Comparison of ENCODE assay signal across 2 cellular contexts in the genomic region with DNA sequence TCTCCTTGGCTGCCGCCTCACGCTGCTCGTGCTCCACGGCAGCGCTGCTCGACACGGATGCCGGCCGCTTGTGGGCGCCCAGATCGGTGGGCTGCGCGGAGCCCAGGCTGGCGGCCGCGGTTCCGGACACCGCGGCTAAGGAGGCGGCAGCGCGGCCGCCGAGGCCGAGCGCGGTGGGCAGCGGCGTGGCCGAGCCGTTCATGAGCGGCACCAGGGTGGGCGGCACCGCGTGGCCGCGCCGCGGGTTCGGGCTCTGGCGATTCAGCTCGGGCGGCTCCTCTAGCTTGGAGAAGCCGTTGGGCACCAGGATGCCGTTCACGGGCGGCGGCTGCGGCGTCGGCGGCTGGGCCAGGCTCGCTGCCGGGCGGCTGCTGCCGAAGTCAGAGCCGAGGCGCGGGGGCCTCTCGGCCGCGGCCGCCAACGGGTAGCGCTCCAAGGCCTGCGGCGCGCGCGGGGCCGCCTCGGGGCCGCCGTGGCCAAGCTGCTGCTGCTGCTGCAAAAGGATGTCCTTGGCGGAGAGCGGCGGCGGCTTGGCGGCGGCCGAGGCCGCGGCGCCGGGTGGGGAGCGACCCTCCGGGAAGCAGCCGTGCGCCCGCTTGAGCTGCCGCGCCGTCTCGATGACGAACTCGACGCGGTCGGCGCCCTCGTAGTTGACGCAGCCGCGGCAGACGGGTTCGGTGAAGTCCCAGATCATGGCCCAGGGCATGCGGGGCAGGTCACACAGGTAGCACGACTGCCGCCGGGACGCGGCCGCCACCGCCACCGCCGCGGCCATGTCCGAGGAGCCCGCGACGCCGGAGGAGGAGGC.
TF ChIP-seq lines count a peak whose summit lies in the region.

No MANE protein-coding gene starts in this region.

TF ChIP-seq in HEK293, 187 proteins besides CTCF, POLR2A, EP300 and RAD21 (continued from another document and continues in another):
- TF ChIP-seq, protein P1, sequence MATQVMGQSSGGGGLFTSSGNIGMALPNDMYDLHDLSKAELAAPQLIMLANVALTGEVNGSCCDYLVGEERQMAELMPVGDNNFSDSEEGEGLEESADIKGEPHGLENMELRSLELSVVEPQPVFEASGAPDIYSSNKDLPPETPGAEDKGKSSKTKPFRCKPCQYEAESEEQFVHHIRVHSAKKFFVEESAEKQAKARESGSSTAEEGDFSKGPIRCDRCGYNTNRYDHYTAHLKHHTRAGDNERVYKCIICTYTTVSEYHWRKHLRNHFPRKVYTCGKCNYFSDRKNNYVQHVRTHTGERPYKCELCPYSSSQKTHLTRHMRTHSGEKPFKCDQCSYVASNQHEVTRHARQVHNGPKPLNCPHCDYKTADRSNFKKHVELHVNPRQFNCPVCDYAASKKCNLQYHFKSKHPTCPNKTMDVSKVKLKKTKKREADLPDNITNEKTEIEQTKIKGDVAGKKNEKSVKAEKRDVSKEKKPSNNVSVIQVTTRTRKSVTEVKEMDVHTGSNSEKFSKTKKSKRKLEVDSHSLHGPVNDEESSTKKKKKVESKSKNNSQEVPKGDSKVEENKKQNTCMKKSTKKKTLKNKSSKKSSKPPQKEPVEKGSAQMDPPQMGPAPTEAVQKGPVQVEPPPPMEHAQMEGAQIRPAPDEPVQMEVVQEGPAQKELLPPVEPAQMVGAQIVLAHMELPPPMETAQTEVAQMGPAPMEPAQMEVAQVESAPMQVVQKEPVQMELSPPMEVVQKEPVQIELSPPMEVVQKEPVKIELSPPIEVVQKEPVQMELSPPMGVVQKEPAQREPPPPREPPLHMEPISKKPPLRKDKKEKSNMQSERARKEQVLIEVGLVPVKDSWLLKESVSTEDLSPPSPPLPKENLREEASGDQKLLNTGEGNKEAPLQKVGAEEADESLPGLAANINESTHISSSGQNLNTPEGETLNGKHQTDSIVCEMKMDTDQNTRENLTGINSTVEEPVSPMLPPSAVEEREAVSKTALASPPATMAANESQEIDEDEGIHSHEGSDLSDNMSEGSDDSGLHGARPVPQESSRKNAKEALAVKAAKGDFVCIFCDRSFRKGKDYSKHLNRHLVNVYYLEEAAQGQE (tag by site-specific recombination; IDR thresholded peaks at IDR 0.05): no peak
- TF ChIP-seq, protein P2, sequence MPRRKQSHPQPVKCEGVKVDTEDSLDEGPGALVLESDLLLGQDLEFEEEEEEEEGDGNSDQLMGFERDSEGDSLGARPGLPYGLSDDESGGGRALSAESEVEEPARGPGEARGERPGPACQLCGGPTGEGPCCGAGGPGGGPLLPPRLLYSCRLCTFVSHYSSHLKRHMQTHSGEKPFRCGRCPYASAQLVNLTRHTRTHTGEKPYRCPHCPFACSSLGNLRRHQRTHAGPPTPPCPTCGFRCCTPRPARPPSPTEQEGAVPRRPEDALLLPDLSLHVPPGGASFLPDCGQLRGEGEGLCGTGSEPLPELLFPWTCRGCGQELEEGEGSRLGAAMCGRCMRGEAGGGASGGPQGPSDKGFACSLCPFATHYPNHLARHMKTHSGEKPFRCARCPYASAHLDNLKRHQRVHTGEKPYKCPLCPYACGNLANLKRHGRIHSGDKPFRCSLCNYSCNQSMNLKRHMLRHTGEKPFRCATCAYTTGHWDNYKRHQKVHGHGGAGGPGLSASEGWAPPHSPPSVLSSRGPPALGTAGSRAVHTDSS (tag by site-specific recombination; IDR thresholded peaks at IDR 0.05): peak; percentile 41; the same call in 1 of the 2 replicates
- peak; percentile 53; the same call in 1 of the 2 replicates for TF ChIP-seq YY2 (tag by site-specific recombination; IDR thresholded peaks at IDR 0.05)
- no peak for TF ChIP-seq ZNF175 (tag by site-specific recombination; IDR thresholded peaks at IDR 0.05)
- no peak for TF ChIP-seq ZNF169 (tag by site-specific recombination; IDR thresholded peaks at IDR 0.05)
- TF ChIP-seq OSR2 (tag by site-specific recombination; IDR thresholded peaks at IDR 0.05): no peak
- TF ChIP-seq PRDM1 (tag by site-specific recombination; IDR thresholded peaks at IDR 0.05): no peak
- no peak for TF ChIP-seq GLI4 (tag by site-specific recombination; IDR thresholded peaks at IDR 0.05)
- TF ChIP-seq REPIN1 (tag by site-specific recombination; IDR thresholded peaks at IDR 0.05; ENCODE audit: low read depth): no peak
- no peak for TF ChIP-seq KLF16 (tag by site-specific recombination; IDR thresholded peaks at IDR 0.05)
- no peak for TF ChIP-seq ZNF184 (tag by site-specific recombination; IDR thresholded peaks at IDR 0.05)
- TF ChIP-seq ZNF623 (tag by site-specific recombination; IDR thresholded peaks at IDR 0.05): no peak
- TF ChIP-seq SP3 (tag by site-specific recombination; IDR thresholded peaks at IDR 0.05): no peak
- TF ChIP-seq ZNF121 (tag by site-specific recombination; IDR thresholded peaks at IDR 0.05): 0 out of 2 replicates have a peak, but pooled peaks have one; percentile 6
- TF ChIP-seq ZFP37 (tag by site-specific recombination; IDR thresholded peaks at IDR 0.05): no peak
- TF ChIP-seq, protein P3, sequence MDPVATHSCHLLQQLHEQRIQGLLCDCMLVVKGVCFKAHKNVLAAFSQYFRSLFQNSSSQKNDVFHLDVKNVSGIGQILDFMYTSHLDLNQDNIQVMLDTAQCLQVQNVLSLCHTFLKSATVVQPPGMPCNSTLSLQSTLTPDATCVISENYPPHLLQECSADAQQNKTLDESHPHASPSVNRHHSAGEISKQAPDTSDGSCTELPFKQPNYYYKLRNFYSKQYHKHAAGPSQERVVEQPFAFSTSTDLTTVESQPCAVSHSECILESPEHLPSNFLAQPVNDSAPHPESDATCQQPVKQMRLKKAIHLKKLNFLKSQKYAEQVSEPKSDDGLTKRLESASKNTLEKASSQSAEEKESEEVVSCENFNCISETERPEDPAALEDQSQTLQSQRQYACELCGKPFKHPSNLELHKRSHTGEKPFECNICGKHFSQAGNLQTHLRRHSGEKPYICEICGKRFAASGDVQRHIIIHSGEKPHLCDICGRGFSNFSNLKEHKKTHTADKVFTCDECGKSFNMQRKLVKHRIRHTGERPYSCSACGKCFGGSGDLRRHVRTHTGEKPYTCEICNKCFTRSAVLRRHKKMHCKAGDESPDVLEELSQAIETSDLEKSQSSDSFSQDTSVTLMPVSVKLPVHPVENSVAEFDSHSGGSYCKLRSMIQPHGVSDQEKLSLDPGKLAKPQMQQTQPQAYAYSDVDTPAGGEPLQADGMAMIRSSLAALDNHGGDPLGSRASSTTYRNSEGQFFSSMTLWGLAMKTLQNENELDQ (tag by site-specific recombination; IDR thresholded peaks at IDR 0.05; ENCODE audit: low read depth): no peak
- no peak for TF ChIP-seq TRIM28 (IDR thresholded peaks at IDR 0.05; ENCODE audit: borderline replicate concordance, low read length)
- TF ChIP-seq GFI1B (tag by site-specific recombination; IDR thresholded peaks at IDR 0.05): no peak
- TF ChIP-seq ZNF664 (tag by site-specific recombination; IDR thresholded peaks at IDR 0.05): no peak
- TF ChIP-seq ZXDB (tag by site-specific recombination; IDR thresholded peaks at IDR 0.05): no peak
- 0 out of 2 replicates have a peak, but pooled peaks have one; percentile 16 for TF ChIP-seq SP2 (tag by site-specific recombination; IDR thresholded peaks at IDR 0.05)
- TF ChIP-seq ZNF629 (tag by site-specific recombination; IDR thresholded peaks at IDR 0.05): no peak
- TF ChIP-seq YY1 (tag by site-specific recombination; IDR thresholded peaks at IDR 0.05): peak; percentile 71
- TF ChIP-seq ZNF654 (tag by site-specific recombination; IDR thresholded peaks at IDR 0.05; ENCODE audit: low read depth): no peak
- no peak for TF ChIP-seq ZNF514 (tag by site-specific recombination; IDR thresholded peaks at IDR 0.05)
- peak; percentile 48; the same call in 1 of the 2 replicates for TF ChIP-seq ZEB2 (tag by site-specific recombination; IDR thresholded peaks at IDR 0.05)

TF ChIP-seq in HepG2, 621 proteins besides CTCF, POLR2A, EP300 and RAD21 (continued from another document and continues in another):
- TF ChIP-seq, protein P4, sequence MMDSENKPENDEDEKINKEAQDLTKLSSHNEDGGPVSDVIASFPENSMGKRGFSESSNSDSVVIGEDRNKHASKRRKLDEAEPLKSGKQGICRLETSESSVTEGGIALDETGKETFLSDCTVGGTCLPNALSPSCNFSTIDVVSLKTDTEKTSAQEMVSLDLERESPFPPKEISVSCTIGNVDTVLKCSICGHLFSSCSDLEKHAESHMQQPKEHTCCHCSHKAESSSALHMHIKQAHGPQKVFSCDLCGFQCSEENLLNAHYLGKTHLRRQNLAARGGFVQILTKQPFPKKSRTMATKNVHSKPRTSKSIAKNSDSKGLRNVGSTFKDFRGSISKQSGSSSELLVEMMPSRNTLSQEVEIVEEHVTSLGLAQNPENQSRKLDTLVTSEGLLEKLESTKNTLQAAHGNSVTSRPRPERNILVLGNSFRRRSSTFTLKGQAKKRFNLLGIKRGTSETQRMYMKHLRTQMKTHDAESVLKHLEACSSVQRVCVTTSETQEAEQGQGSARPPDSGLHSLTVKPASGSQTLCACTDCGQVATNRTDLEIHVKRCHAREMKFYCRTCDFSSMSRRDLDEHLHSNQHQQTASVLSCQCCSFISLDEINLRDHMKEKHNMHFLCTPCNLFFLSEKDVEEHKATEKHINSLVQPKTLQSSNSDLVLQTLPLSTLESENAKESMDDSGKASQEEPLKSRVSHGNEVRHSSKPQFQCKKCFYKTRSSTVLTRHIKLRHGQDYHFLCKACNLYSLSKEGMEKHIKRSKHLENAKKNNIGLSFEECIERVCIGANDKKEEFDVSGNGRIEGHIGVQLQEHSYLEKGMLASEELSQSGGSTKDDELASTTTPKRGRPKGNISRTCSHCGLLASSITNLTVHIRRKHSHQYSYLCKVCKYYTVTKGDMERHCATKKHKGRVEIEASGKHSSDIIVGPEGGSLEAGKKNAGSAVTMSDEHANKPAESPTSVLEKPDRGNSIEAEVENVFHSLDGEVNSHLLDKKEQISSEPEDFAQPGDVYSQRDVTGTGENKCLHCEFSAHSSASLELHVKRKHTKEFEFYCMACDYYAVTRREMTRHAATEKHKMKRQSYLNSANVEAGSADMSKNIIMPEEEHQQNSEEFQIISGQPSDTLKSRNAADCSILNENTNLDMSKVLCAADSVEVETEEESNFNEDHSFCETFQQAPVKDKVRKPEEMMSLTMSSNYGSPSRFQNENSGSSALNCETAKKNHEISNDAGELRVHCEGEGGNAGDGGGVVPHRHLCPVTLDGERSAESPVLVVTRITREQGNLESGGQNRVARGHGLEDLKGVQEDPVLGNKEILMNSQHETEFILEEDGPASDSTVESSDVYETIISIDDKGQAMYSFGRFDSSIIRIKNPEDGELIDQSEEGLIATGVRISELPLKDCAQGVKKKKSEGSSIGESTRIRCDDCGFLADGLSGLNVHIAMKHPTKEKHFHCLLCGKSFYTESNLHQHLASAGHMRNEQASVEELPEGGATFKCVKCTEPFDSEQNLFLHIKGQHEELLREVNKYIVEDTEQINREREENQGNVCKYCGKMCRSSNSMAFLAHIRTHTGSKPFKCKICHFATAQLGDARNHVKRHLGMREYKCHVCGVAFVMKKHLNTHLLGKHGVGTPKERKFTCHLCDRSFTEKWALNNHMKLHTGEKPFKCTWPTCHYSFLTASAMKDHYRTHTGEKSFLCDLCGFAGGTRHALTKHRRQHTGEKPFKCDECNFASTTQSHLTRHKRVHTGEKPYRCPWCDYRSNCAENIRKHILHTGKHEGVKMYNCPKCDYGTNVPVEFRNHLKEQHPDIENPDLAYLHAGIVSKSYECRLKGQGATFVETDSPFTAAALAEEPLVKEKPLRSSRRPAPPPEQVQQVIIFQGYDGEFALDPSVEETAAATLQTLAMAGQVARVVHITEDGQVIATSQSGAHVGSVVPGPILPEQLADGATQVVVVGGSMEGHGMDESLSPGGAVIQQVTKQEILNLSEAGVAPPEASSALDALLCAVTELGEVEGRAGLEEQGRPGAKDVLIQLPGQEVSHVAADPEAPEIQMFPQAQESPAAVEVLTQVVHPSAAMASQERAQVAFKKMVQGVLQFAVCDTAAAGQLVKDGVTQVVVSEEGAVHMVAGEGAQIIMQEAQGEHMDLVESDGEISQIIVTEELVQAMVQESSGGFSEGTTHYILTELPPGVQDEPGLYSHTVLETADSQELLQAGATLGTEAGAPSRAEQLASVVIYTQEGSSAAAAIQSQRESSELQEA (CRISPR knock-in tag; IDR thresholded peaks at IDR 0.05; ENCODE audit: not compliant biosample characterization): no peak
- TF ChIP-seq ZNF451 (CRISPR knock-in tag; IDR thresholded peaks at IDR 0.05): no peak
- TF ChIP-seq NRL (CRISPR knock-in tag; IDR thresholded peaks at IDR 0.05; ENCODE audit: borderline replicate concordance): no peak
- TF ChIP-seq, protein P5, sequence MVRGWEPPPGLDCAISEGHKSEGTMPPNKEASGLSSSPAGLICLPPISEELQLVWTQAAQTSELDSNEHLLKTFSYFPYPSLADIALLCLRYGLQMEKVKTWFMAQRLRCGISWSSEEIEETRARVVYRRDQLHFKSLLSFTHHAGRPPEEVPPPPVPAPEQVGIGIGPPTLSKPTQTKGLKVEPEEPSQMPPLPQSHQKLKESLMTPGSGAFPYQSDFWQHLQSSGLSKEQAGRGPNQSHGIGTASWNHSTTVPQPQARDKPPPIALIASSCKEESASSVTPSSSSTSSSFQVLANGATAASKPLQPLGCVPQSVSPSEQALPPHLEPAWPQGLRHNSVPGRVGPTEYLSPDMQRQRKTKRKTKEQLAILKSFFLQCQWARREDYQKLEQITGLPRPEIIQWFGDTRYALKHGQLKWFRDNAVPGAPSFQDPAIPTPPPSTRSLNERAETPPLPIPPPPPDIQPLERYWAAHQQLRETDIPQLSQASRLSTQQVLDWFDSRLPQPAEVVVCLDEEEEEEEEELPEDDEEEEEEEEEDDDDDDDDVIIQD (CRISPR knock-in tag; IDR thresholded peaks at IDR 0.05; ENCODE audit: low read depth): no peak
- TF ChIP-seq ZFX (CRISPR knock-in tag; IDR thresholded peaks at IDR 0.05; ENCODE audit: low read depth): 0 out of 2 replicates have a peak, but pooled peaks have one; percentile 22
- no peak for TF ChIP-seq SMARCE1 (IDR thresholded peaks at IDR 0.05; ENCODE audit: borderline replicate concordance)
- TF ChIP-seq ZNF749 (CRISPR knock-in tag; IDR thresholded peaks at IDR 0.05; ENCODE audit: borderline replicate concordance): 0 out of 2 replicates have a peak, but pooled peaks have one; percentile 22
- no peak for TF ChIP-seq ZNF329 (CRISPR knock-in tag; IDR thresholded peaks at IDR 0.05; ENCODE audit: low read depth)
- no peak for TF ChIP-seq WIZ (CRISPR knock-in tag; IDR thresholded peaks at IDR 0.05)
- no peak for TF ChIP-seq EZH2 (conservative IDR thresholded peaks at IDR 0.05; ENCODE audit: low read depth, low read length)
- TF ChIP-seq, protein P6, sequence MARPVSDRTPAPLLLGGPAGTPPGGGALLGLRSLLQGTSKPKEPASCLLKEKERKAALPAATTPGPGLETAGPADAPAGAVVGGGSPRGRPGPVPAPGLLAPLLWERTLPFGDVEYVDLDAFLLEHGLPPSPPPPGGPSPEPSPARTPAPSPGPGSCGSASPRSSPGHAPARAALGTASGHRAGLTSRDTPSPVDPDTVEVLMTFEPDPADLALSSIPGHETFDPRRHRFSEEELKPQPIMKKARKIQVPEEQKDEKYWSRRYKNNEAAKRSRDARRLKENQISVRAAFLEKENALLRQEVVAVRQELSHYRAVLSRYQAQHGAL (CRISPR knock-in tag; IDR thresholded peaks at IDR 0.05; ENCODE audit: not compliant biosample characterization): no peak
- no peak for TF ChIP-seq KAT2B (IDR thresholded peaks at IDR 0.05; ENCODE audit: borderline replicate concordance, low read depth, low read length)
- 0 out of 2 replicates have a peak, but pooled peaks have one; percentile 3 for TF ChIP-seq ZMYM4 (CRISPR knock-in tag; IDR thresholded peaks at IDR 0.05)
